In the genomic region with DNA sequence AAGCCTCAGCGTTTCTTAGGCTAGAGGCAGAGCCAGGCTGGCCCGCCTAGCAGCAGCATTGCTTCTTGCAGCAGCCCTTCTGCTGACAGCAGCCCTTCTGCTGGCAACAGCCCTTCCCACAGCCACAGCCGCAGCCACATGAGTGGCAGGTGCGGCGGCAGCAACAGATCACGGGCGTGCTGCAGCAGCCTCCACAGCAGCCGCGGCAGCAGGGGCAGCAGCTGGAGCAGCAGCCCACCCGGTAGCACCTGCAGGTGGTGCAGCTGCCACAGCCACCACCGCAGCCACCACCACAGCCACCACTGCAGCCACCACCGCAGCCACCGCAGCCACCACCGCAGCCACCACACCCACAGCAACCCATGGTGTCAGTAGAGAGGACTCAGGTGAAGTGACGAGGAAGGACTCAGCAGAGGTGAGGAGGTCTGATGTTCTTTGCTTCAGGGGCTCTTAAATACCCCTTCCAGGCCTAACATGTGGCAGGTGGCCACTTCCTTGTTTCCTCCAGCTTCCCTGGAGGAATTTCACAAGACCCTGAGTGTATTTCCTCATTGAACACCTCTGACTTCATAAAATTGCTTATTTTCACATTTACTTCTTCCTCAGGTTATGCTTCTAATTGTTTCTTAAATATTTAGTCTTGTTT, we compare ENCODE assay signal across 23 cellular contexts. TPM values are rescaled to one million over a fixed set of nuclear protein-coding genes. Genes with fewer than 3 reads are reported as not detected.
"Had no signal": no experiment of that assay in that cellular context is flagged by ENCODE, and none has a peak within 500 bp of the region (broad histone marks: within the 10 kb centered on the region; RNA-seq: fewer than 3 reads in every experiment).

A gene with protein sequence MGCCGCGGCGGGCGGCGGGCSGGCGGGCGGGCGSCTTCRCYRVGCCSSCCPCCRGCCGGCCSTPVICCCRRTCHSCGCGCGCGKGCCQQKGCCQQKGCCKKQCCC (minus strand): TSS at position 364 of the 646 bp plus-strand sequence. CDS start 0 bp downstream, at position 364.

- ATAC-seq: activated T-cell treated with anti-CD3 and anti-CD28 coated beads, Interleukin-2, amount 50 U/mL, for 4 hours; body of pancreas; right cardiac atrium; stimulated activated effector memory CD8-positive, alpha-beta T cell treated with anti-CD3 and anti-CD28 coated beads, Interleukin-12 subunit alpha, Interleukin-12 subunit beta, amount 100 ng/mL, for 72 hours had no signal

- H3K9me3 ChIP-seq: body of pancreas, prostate gland, testis had no signal

- H3K4me1 ChIP-seq: body of pancreas, prostate gland, testis had no signal

- H3K27me3 ChIP-seq: body of pancreas, testis had no signal

- H3K36me3 ChIP-seq: prostate gland had no signal

- DNase-seq: activated CD4-positive, alpha-beta T cell treated with anti-CD3 and anti-CD28 coated beads, Interleukin-2, amount 50 U/mL, for 1 hour; activated CD4-positive, CD25-positive, alpha-beta regulatory T cell treated with anti-CD3 and anti-CD28 coated beads, Interleukin-2, amount 50 U/mL, for 72 hours; activated CD8-positive, alpha-beta memory T cell treated with anti-CD3 and anti-CD28 coated beads, Interleukin-2, amount 50 U/mL, for 4 hours; activated naive CD4-positive, alpha-beta T cell treated with anti-CD3 and anti-CD28 coated beads for 36 hours; activated T-cell treated with anti-CD3 and anti-CD28 coated beads, Interleukin-2, amount 50 U/mL, for 4 hours; body of pancreas; caudate nucleus; endodermal cell; foreskin fibroblast; hippocampal formation; mammary epithelial cell; midbrain; nephron progenitor cell; occipital lobe; right cardiac atrium; stimulated activated CD4-positive, alpha-beta T cell treated with anti-CD3 and anti-CD28 coated beads, Interleukin-4, amount 100 ng/mL, for 24 hours; T1000; testis had no signal

- H3K4me3 ChIP-seq: body of pancreas, prostate gland, smooth muscle cell, testis had no signal

- H3K27ac ChIP-seq: body of pancreas, epithelial cell of prostate, prostate gland, testis had no signal

- H3K4me2 ChIP-seq: smooth muscle cell had no signal

RNA-seq across cellular contexts. Expression of the gene that starts here (rescaled TPM):
- total RNA-seq: activated naive CD4-positive, alpha-beta T cell treated with anti-CD3 and anti-CD28 coated beads for 36 hours; activated T-cell treated with anti-CD3 and anti-CD28 coated beads, Interleukin-2, amount 50 U/mL, for 4 hours; body of pancreas; endodermal cell; glomerular endothelial cell; mammary epithelial cell; occipital lobe; prostate gland; right cardiac atrium; smooth muscle cell; testis had no signal
- polyA plus RNA-seq: mammary epithelial cell, right cardiac atrium, smooth muscle cell had no signal
